Comparison of ENCODE assay signal across 9 cellular contexts in the genomic region with DNA sequence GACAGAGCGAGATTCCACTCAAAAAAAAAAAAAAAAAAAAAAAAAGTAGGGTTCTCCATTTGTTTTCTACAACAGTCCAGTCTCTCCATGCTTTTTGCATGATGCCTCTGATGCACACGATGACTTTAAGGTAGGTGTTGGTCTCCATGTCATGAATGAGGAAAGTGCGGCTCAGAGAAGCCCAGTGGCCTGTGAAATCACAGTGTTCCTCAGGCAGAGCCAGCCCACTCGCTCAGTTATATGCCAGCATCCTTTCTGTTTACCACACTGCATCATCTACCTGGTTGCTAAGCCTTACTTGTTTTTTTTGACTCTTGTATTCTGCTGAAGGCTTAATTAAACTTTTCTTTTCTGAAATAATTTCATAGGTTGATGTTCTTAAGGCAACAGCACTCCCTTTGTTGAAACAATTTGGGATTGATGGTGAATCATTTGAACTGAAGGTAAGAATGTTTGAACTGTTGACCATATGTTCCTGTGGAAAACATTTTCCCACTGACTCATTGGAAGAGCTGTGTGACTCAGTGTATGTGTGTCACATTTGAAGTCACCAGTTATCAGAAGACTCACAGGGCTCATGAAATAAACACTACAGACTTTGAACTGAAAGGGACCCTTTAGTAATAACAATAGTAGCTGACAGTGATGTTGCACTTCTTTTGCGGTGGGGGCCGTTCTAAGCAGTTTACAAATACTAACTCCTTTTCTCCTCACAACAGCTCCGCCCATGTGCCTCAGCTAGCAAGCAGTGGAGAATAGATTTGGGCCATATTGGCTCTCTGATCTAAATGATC.
DNase-seq lines count a peak whose midpoint lies in the region; ATAC-seq and TF ChIP-seq lines count a peak whose summit lies in the region.
"Had no signal": no experiment of that assay in that cellular context is flagged by ENCODE, and none has a peak within 500 bp of the region (broad histone marks: within the 10 kb centered on the region; RNA-seq: fewer than 3 reads in every experiment).

No MANE protein-coding gene starts in this region.

- peak; percentile 4 for DNase-seq in DMS 273 (lab: John Stamatoyannopoulos, UW; ENCODE audit: unreplicated experiment)
- DNase-seq in DMS 273 treated with DMSO at 0.1 percent for 48 hours (lab: John Stamatoyannopoulos, UW), result no peak
- peak; percentile 57 to 69 for DNase-seq in activated CD4-positive, alpha-beta T cell treated with anti-CD3 and anti-CD28 coated beads, Interleukin-2, amount 50 U/mL, for 48 hours
- peak; percentile 96 to 97 for DNase-seq in foreskin fibroblast
- peak; percentile 24 to 44 (median 41) for DNase-seq in stimulated activated CD4-positive, alpha-beta T cell treated with anti-CD3 and anti-CD28 coated beads, TNF-alpha, amount 100 ng/mL, for 24 hours (ENCODE audit: low read depth in 3 of 3)
- DNase-seq in RPMI8226, result no peak
- DNase-seq in globus pallidus (ENCODE audit: low spot score), result no peak
- DNase-seq: NCI-H1436 treated with DMSO at 0.1 percent for 48 hours had no signal

- TF ChIP-seq CTCF in foreskin fibroblast (IDR thresholded peaks at IDR 0.05; ENCODE audit: low read depth, low read length), result no peak

- ATAC-seq in GM18858 (IDR thresholded peaks at IDR 0.05; ENCODE audit: unreplicated experiment), result no peak

- H3K4me3 ChIP-seq in foreskin fibroblast (ENCODE audit: low read depth in 1 of 2, low read length in 2 of 2), result no peak overlapping the region

Comparison
In these comparisons a context has a peak if more than half of its experiments do, and no peak if none do; other contexts are left out.
1. DNase-seq: peak in DMS 273 (single experiment), activated CD4-positive, alpha-beta T cell treated with anti-CD3 and anti-CD28 coated beads, Interleukin-2, amount 50 U/mL, for 48 hours (2 of 2), foreskin fibroblast (2 of 2) and stimulated activated CD4-positive, alpha-beta T cell treated with anti-CD3 and anti-CD28 coated beads, TNF-alpha, amount 100 ng/mL, for 24 hours (3 of 3); none in DMS 273 treated with DMSO at 0.1 percent for 48 hours (single experiment), RPMI8226 (single experiment) and globus pallidus (single experiment).